Comparison of ENCODE assay signal across 2 cellular contexts in the genomic region with DNA sequence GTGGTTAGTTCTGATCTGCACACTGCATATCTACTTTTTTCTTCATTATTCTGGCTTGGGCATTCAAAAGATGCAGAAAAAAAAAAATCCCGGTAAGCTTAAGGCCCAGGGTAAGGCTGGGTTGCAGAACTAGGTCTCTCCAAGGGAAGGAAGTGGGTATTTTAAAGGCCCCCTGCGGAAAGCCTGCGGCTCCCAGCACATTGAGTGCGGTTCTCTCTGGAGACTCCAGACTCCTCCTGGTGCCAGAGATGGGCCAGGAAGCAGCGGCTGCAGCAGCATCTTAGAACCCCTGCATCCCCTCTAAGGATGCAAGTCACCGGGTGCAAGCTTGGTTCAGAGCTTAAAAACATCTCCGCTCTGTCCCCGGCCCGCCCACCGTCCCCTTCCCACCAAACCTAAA.
TF ChIP-seq lines count a peak whose summit lies in the region.

No MANE protein-coding gene starts in this region.

TF ChIP-seq in endothelial cell of umbilical vein, 7 proteins besides CTCF, POLR2A, EP300 and RAD21 (continued from another document):
- TF ChIP-seq EZH2 (IDR thresholded peaks at IDR 0.05; ENCODE audit: borderline replicate concordance, low read depth, low read length, severe bottlenecking) (no peak), JUN (IDR thresholded peaks at IDR 0.05; ENCODE audit: borderline replicate concordance, insufficient read depth, insufficient read length, low read depth) (no peak)

TF ChIP-seq in neural cell, 6 proteins besides CTCF, POLR2A, EP300 and RAD21 (continued from another document):
- TF ChIP-seq, protein P1, sequence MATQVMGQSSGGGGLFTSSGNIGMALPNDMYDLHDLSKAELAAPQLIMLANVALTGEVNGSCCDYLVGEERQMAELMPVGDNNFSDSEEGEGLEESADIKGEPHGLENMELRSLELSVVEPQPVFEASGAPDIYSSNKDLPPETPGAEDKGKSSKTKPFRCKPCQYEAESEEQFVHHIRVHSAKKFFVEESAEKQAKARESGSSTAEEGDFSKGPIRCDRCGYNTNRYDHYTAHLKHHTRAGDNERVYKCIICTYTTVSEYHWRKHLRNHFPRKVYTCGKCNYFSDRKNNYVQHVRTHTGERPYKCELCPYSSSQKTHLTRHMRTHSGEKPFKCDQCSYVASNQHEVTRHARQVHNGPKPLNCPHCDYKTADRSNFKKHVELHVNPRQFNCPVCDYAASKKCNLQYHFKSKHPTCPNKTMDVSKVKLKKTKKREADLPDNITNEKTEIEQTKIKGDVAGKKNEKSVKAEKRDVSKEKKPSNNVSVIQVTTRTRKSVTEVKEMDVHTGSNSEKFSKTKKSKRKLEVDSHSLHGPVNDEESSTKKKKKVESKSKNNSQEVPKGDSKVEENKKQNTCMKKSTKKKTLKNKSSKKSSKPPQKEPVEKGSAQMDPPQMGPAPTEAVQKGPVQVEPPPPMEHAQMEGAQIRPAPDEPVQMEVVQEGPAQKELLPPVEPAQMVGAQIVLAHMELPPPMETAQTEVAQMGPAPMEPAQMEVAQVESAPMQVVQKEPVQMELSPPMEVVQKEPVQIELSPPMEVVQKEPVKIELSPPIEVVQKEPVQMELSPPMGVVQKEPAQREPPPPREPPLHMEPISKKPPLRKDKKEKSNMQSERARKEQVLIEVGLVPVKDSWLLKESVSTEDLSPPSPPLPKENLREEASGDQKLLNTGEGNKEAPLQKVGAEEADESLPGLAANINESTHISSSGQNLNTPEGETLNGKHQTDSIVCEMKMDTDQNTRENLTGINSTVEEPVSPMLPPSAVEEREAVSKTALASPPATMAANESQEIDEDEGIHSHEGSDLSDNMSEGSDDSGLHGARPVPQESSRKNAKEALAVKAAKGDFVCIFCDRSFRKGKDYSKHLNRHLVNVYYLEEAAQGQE (IDR thresholded peaks at IDR 0.05; ENCODE audit: borderline replicate concordance), result no peak
- TF ChIP-seq EZH2 (IDR thresholded peaks at IDR 0.05; ENCODE audit: borderline replicate concordance, insufficient read depth, low read length, poor library complexity, severe bottlenecking) (no peak), SMC3 (conservative IDR thresholded peaks at IDR 0.05; ENCODE audit: poor library complexity) (no peak), POLR2AphosphoS5 (IDR thresholded peaks at IDR 0.05) (no peak)
